ENCODE assay signal across 18 cellular contexts in genomic region chr14:24741871-24742270, GRCh38.
DNase-seq lines count a peak whose midpoint lies in the region; ATAC-seq and TF ChIP-seq lines count a peak whose summit lies in the region.
"Had no signal": no experiment of that assay in that cellular context is flagged by ENCODE, and none has a peak within 500 bp of the region (broad histone marks: within the 10 kb centered on the region; RNA-seq: fewer than 3 reads in every experiment).

No MANE protein-coding gene starts in this region.

- TF ChIP-seq CTCF in AG10803 (conservative IDR thresholded peaks at IDR 0.05; ENCODE audit: low read length) (no peak), astrocyte of the cerebellum (IDR thresholded peaks at IDR 0.05; ENCODE audit: low read depth, low read length, missing control alignments) (no peak), left ventricle myocardium inferior (IDR thresholded peaks at IDR 0.05; ENCODE audit: borderline replicate concordance) (no peak)

- peaks cover 7 to 8% of the 10 kb centered on the region in 2 donors for H3K27me3 Mint-ChIP-seq in natural killer cell treated with Interleukin-12 subunit alpha and Interleukin-12 subunit beta and Interleukin-15 and Interleukin-18, amount 100 ng/mL, for 72 hours

- H3K4me1 Mint-ChIP-seq in natural killer cell treated with Interleukin-12 subunit alpha and Interleukin-12 subunit beta and Interleukin-15 and Interleukin-18, amount 100 ng/mL, for 72 hours (ENCODE audit: low read depth in 2 of 2) = peaks cover 0 to 2% of the 10 kb centered on the region in 2 donors
- H3K4me1 Mint-ChIP-seq: stimulated activated naive CD8-positive, alpha-beta T cell treated with anti-CD3 and anti-CD28 coated beads, Interleukin-15, amount 100 ng/mL, for 72 hours had no signal

- no peaks in the 10 kb centered on the region for H3K36me3 Mint-ChIP-seq in natural killer cell treated with Interleukin-12 subunit alpha and Interleukin-12 subunit beta and Interleukin-15 and Interleukin-18, amount 100 ng/mL, for 72 hours

- intact Hi-C loops in left ventricle myocardium inferior (cut with micrococcal nuclease) = no loop called here

- H3K27ac ChIP-seq in left ventricle myocardium inferior (replicated peaks) = no peak overlapping the region
- H3K27ac ChIP-seq: colonic mucosa had no signal

- H3K4me3 ChIP-seq in AG10803 (ENCODE audit: low read length) = no peak overlapping the region
- no peak overlapping the region for H3K4me3 ChIP-seq in astrocyte of the cerebellum (ENCODE audit: low read depth, low read length)
- H3K4me3 ChIP-seq in left ventricle myocardium inferior = no peak overlapping the region
- H3K4me3 ChIP-seq: colonic mucosa had no signal

- H3K9me3 ChIP-seq in left ventricle myocardium inferior (replicated peaks) = no peaks in the 10 kb centered on the region
- H3K9me3 ChIP-seq: colonic mucosa had no signal

- in situ Hi-C loops in astrocyte of the cerebellum (cut with HindIII; ENCODE audit: low sequenced_read_pairs) = no loop called here

- no peak overlapping the region for H3K27ac Mint-ChIP-seq in natural killer cell treated with Interleukin-12 subunit alpha and Interleukin-12 subunit beta and Interleukin-15 and Interleukin-18, amount 100 ng/mL, for 72 hours
- H3K27ac Mint-ChIP-seq: activated CD8-positive, alpha-beta T cell treated with anti-CD3 and anti-CD28 coated beads, Interleukin-2, amount 10 ng/mL, durations not matched to agents 7 days and 5 days; activated T-helper 1 cell treated with anti-CD3 and anti-CD28 coated beads, Interleukin-12 subunit alpha, Interleukin-12 subunit beta, Interleukin-2, Interleukin-4 antibody, amounts not matched to agents 30 ng/mL and 10 ng/mL and 1 ng/mL, durations not matched to agents 14 hours and 24 hours and 36 hours; stimulated activated naive CD8-positive, alpha-beta T cell treated with anti-CD3 and anti-CD28 coated beads, Interleukin-15, amount 100 ng/mL, for 72 hours had no signal

- peaks cover 5% of the 10 kb centered on the region for H3K9me3 Mint-ChIP-seq in natural killer cell treated with Interleukin-12 subunit alpha and Interleukin-12 subunit beta and Interleukin-15 and Interleukin-18, amount 100 ng/mL, for 72 hours
- H3K9me3 Mint-ChIP-seq: activated T-helper 1 cell treated with anti-CD3 and anti-CD28 coated beads, Interleukin-12 subunit alpha, Interleukin-12 subunit beta, Interleukin-2, Interleukin-4 antibody, amounts not matched to agents 30 ng/mL and 10 ng/mL and 1 ng/mL, durations not matched to agents 14 hours and 24 hours and 36 hours; stimulated activated naive CD8-positive, alpha-beta T cell treated with anti-CD3 and anti-CD28 coated beads, Interleukin-15, amount 100 ng/mL, for 72 hours had no signal

- no peaks in the 10 kb centered on the region for H3K4me1 ChIP-seq in left ventricle myocardium inferior
- H3K4me1 ChIP-seq: colonic mucosa had no signal

- no peak overlapping the region for H3K4me3 Mint-ChIP-seq in natural killer cell treated with Interleukin-12 subunit alpha and Interleukin-12 subunit beta and Interleukin-15 and Interleukin-18, amount 100 ng/mL, for 72 hours
- H3K4me3 Mint-ChIP-seq: activated CD8-positive, alpha-beta T cell treated with anti-CD3 and anti-CD28 coated beads, Interleukin-2, amount 10 ng/mL, durations not matched to agents 7 days and 5 days; activated T-helper 1 cell treated with anti-CD3 and anti-CD28 coated beads, Interleukin-12 subunit alpha, Interleukin-12 subunit beta, Interleukin-2, Interleukin-4 antibody, amounts not matched to agents 30 ng/mL and 10 ng/mL and 1 ng/mL, durations not matched to agents 14 hours and 24 hours and 36 hours; stimulated activated naive CD8-positive, alpha-beta T cell treated with anti-CD3 and anti-CD28 coated beads, Interleukin-15, amount 100 ng/mL, for 72 hours had no signal

- POLR2A ChIA-PET in HEK293T (lab: Yijun Ruan, JAX) = no interaction called here

- DNase-seq in AG10803 (ENCODE audit: low read depth) (peak; percentile 51), HS-5 (ENCODE audit: low read depth) (peak; percentile 55), astrocyte of the cerebellum (ENCODE audit: low read depth) (peak; percentile 68), glomerular visceral epithelial cell (ENCODE audit: extremely low spot score) (peak; percentile 21), left ventricle myocardium inferior (no peak), NCI-H1436 (lab: John Stamatoyannopoulos, UW) (no peak), HEK293T (ENCODE audit: extremely low spot score) (no peak)
- DNase-seq in natural killer cell treated with Interleukin-12 subunit alpha and Interleukin-12 subunit beta and Interleukin-15 and Interleukin-18, amount 100 ng/mL, for 72 hours (ENCODE audit: low spot score) = no peak
- DNase-seq: activated CD8-positive, alpha-beta T cell treated with anti-CD3 and anti-CD28 coated beads, Interleukin-2, amount 10 ng/mL, durations not matched to agents 7 days and 5 days; AML-193; amygdala; colonic mucosa; hippocampal formation; posterior cingulate gyrus; stimulated activated CD4-positive, alpha-beta T cell treated with anti-CD3 and anti-CD28 coated beads, Interleukin-12 subunit alpha, Interleukin-12 subunit beta, amount 100 ng/mL, for 4 hours; stimulated activated naive CD8-positive, alpha-beta T cell treated with anti-CD3 and anti-CD28 coated beads, Interleukin-15, amount 100 ng/mL, for 72 hours had no signal

- ATAC-seq in natural killer cell treated with Interleukin-12 subunit alpha and Interleukin-12 subunit beta and Interleukin-15 and Interleukin-18, amount 100 ng/mL, for 72 hours = no peak
- ATAC-seq: activated CD8-positive, alpha-beta T cell treated with anti-CD3 and anti-CD28 coated beads, Interleukin-2, amount 10 ng/mL, durations not matched to agents 7 days and 5 days; left lobe of liver; stimulated activated naive CD8-positive, alpha-beta T cell treated with anti-CD3 and anti-CD28 coated beads, Interleukin-15, amount 100 ng/mL, for 72 hours had no signal

- H3K27me3 ChIP-seq in left ventricle myocardium inferior (ENCODE audit: low read depth) = no peaks in the 10 kb centered on the region
- H3K27me3 ChIP-seq: colonic mucosa had no signal

- CTCF ChIA-PET in HEK293T (lab: Yijun Ruan, JAX) = no interaction called here

- H3K36me3 ChIP-seq in left ventricle myocardium inferior = no peaks in the 10 kb centered on the region
- H3K36me3 ChIP-seq: colonic mucosa had no signal

TF ChIP-seq in HEK293T, 16 proteins besides CTCF, POLR2A, EP300 and RAD21:
- TF ChIP-seq TARDBP (IDR thresholded peaks at IDR 0.05) (no peak), FOXM1 (IDR thresholded peaks at IDR 0.05; ENCODE audit: borderline replicate concordance) (no peak), FOXK2 (IDR thresholded peaks at IDR 0.05) (no peak), FOXA1 (IDR thresholded peaks at IDR 0.05) (no peak), SP1 (IDR thresholded peaks at IDR 0.05) (no peak), BHLHE40 (IDR thresholded peaks at IDR 0.05; ENCODE audit: borderline replicate concordance) (no peak), PKNOX1 (IDR thresholded peaks at IDR 0.05) (no peak), ELF4 (IDR thresholded peaks at IDR 0.05) (no peak), ZNF384 (IDR thresholded peaks at IDR 0.05) (no peak), NFRKB (IDR thresholded peaks at IDR 0.05) (no peak)

Comparison
In these comparisons a context has a peak if more than half of its experiments do, and no peak if none do; other contexts are left out.
1. DNase-seq: peak in AG10803 (single experiment), HS-5 (single experiment), astrocyte of the cerebellum (single experiment) and glomerular visceral epithelial cell (single experiment); none in left ventricle myocardium inferior (single experiment), NCI-H1436 (single experiment), HEK293T (single experiment) and natural killer cell treated with Interleukin-12 subunit alpha and Interleukin-12 subunit beta and Interleukin-15 and Interleukin-18, amount 100 ng/mL, for 72 hours (single experiment).